9 cellular contexts compared by ENCODE assay signal in genomic region chr12:89494411-89495231, GRCh38. TPM values are rescaled to one million over a fixed set of nuclear protein-coding genes. Genes with fewer than 3 reads are reported as not detected.
DNase-seq lines count a peak whose midpoint lies in the region; ATAC-seq and TF ChIP-seq lines count a peak whose summit lies in the region.
"Had no signal": no experiment of that assay in that cellular context is flagged by ENCODE, and none has a peak within 500 bp of the region (broad histone marks: within the 10 kb centered on the region; RNA-seq: fewer than 3 reads in every experiment).

No MANE protein-coding gene starts in this region.

- H3K4me2 ChIP-seq in mesenchymal stem cell (ENCODE audit: low read length, poor library complexity, severe bottlenecking) = no peak overlapping the region

- H3K79me1 ChIP-seq in mesenchymal stem cell (replicated peaks; ENCODE audit: low read length, poor library complexity, severe bottlenecking) = peaks cover 12% of the 10 kb centered on the region

- H3K23ac ChIP-seq in mesenchymal stem cell (ENCODE audit: low read length in 2 of 2) = no peak overlapping the region

- in situ Hi-C loops in GM13977 (cut with MboI; ENCODE audit: low pct_unique_long_range_greater_than_20kb, low sequenced_read_pairs, unreplicated experiment) = no loop called here

- H3K27ac ChIP-seq in mesenchymal stem cell (ENCODE audit: low read length, poor library complexity, severe bottlenecking) = no peak overlapping the region

- DNase-seq in EH (ENCODE audit: low read depth) (peak; percentile 61), mesenchymal stem cell (peak; percentile 60), MG63 (no peak), islet precursor cell (no peak), GM13977 (ENCODE audit: low spot score) (no peak), NCI-H226 (no peak)
- peak; percentile 12 for DNase-seq in activated CD4-positive, CD25-positive, alpha-beta regulatory T cell treated with anti-CD3 and anti-CD28 coated beads, Interleukin-2, amount 50 U/mL, for 16 hours (ENCODE audit: low read depth, low spot score)
- DNase-seq: RPMI8226 had no signal

- TF ChIP-seq CTCF in GM13977 (IDR thresholded peaks at IDR 0.05; ENCODE audit: extremely low read depth, insufficient read depth, missing control alignments) = no peak

- no peak overlapping the region for H2BK120ac ChIP-seq in mesenchymal stem cell (ENCODE audit: low read depth, low read length)

- H2AFZ ChIP-seq in mesenchymal stem cell (ENCODE audit: low read depth, low read length) = no peak overlapping the region

- H3K9ac ChIP-seq in mesenchymal stem cell (ENCODE audit: low read length) = no peak overlapping the region

- no peak overlapping the region for H3K14ac ChIP-seq in mesenchymal stem cell (ENCODE audit: low read length in 2 of 2)

- H4K8ac ChIP-seq in mesenchymal stem cell (ENCODE audit: low read length) = no peak overlapping the region

- H4K91ac ChIP-seq in mesenchymal stem cell (ENCODE audit: low read length) = no peak overlapping the region

- peak; percentile 44 for ATAC-seq in GM21576 (IDR thresholded peaks at IDR 0.05; ENCODE audit: unreplicated experiment)

- H3K4me1 ChIP-seq in mesenchymal stem cell (ENCODE audit: control insufficient read depth, insufficient read depth, low read depth, low read length) = peaks cover 3% of the 10 kb centered on the region

- H3K18ac ChIP-seq in mesenchymal stem cell (ENCODE audit: low read depth in 1 of 2, low read length in 2 of 2) = peak overlapping the region in 1 of 2 experiments; percentile 12

- H2BK5ac ChIP-seq in mesenchymal stem cell (ENCODE audit: low read depth, low read length, poor library complexity, severe bottlenecking) = no peak overlapping the region

- H3K36me3 ChIP-seq in mesenchymal stem cell (ENCODE audit: control insufficient read depth in 1 of 2, insufficient read depth in 2 of 2, low read depth in 1 of 2, low read length in 2 of 2) = peaks cover 0 to 14% of the 10 kb centered on the region in 2 experiments
- H3K36me3 ChIP-seq in MG63 = no peaks in the 10 kb centered on the region

- no peaks in the 10 kb centered on the region for H3K27me3 ChIP-seq in mesenchymal stem cell (ENCODE audit: control insufficient read depth in 1 of 2, insufficient read depth in 1 of 2, low read length in 2 of 2)
- no peaks in the 10 kb centered on the region for H3K27me3 ChIP-seq in MG63

- 84% methylated on average over 8 of the region's 9 CpGs for WGBS in mesenchymal stem cell

- H3K9me3 ChIP-seq in mesenchymal stem cell (ENCODE audit: control insufficient read depth, low read length) (no peaks in the 10 kb centered on the region), MG63 (no peaks in the 10 kb centered on the region)

- H3K4me3 ChIP-seq in mesenchymal stem cell (ENCODE audit: insufficient read depth in 1 of 2, low read depth in 1 of 2, low read length in 2 of 2) = no peak overlapping the region
- no peak overlapping the region for H3K4me3 ChIP-seq in MG63

- H2AK5ac ChIP-seq in mesenchymal stem cell (ENCODE audit: low read length, severe bottlenecking) = no peak overlapping the region

- H2BK12ac ChIP-seq in mesenchymal stem cell (ENCODE audit: low read length in 2 of 2) = no peak overlapping the region

- H2BK15ac ChIP-seq in mesenchymal stem cell (ENCODE audit: low read depth, poor library complexity, severe bottlenecking) = no peak overlapping the region

- no peak overlapping the region for H3K4ac ChIP-seq in mesenchymal stem cell (ENCODE audit: low read depth in 1 of 2, low read length in 2 of 2)

RNA-seq across cellular contexts. Expression of gene GALNT4, which starts 30.0 kb away (rescaled TPM):
- polyA plus RNA-seq in mesenchymal stem cell (2013, experiment 1 of 2) = 4.8 TPM
- polyA plus RNA-seq in mesenchymal stem cell (2013, experiment 2 of 2) = 4.8 TPM
- total RNA-seq in MG63 (2014; rRNA removed; shearing (Covaris generic); ENCODE audit: low replicate concordance) = 3.5 and 5.3 TPM in 2 replicates

RNA-seq across cellular contexts. Expression of gene POC1B, which starts 31.2 kb away (rescaled TPM):
- polyA plus RNA-seq in mesenchymal stem cell (2013, experiment 1 of 2) = 6.7 TPM
- polyA plus RNA-seq in mesenchymal stem cell (2013, experiment 2 of 2) = 6.9 TPM
- total RNA-seq in MG63 (2014; rRNA removed; shearing (Covaris generic); ENCODE audit: low replicate concordance) = 6.9 and 11.8 TPM in 2 replicates

Comparison
In these comparisons a context has a peak if more than half of its experiments do, and no peak if none do; other contexts are left out.
1. DNase-seq: peak in EH (single experiment), activated CD4-positive, CD25-positive, alpha-beta regulatory T cell treated with anti-CD3 and anti-CD28 coated beads, Interleukin-2, amount 50 U/mL, for 16 hours (single experiment) and mesenchymal stem cell (single experiment); none in MG63 (single experiment), islet precursor cell (single experiment), GM13977 (single experiment) and NCI-H226 (single experiment).